23 cellular contexts compared by ENCODE assay signal in the genomic region with DNA sequence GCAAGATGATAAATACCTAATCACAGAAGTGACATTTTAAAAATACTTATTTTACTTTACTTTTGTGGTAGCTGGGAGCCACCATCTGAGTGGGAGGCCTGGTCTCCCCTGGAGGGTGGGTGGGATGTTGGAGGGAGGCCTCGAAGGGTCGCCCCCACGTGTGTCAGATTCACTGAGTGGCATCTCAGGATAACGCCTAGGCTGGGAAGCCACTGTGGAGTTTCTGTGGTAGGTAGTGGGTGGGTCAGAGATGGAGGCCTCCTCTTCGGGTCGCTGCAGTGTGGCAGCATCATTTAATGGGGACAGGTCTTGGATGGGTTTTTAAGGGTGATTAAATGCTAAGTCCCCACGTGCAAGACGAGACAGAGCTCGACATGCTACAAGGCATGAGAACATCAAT.
A peak's percentile ranks its signal among the peaks of the same experiment; 100 is the strongest.
DNase-seq lines count a peak whose midpoint lies in the region; ATAC-seq and TF ChIP-seq lines count a peak whose summit lies in the region.
"Had no signal": no experiment of that assay in that cellular context is flagged by ENCODE, and none has a peak within 500 bp of the region (broad histone marks: within the 10 kb centered on the region; RNA-seq: fewer than 3 reads in every experiment).

No MANE protein-coding gene starts in this region.

- H3K4me3 Mint-ChIP-seq in activated CD4-positive, alpha-beta memory T cell treated with anti-CD3 and anti-CD28 coated beads for 36 hours: no peak overlapping the region
- no peak overlapping the region for H3K4me3 Mint-ChIP-seq in activated CD4-positive, alpha-beta memory T cell treated with anti-CD3 and anti-CD28 coated beads, Interleukin-2, amount 10 ng/mL, durations not matched to agents 7 days and 5 days
- no peak overlapping the region for H3K4me3 Mint-ChIP-seq in activated CD8-positive, alpha-beta T cell treated with anti-CD3 and anti-CD28 coated beads for 36 hours
- no peak overlapping the region for H3K4me3 Mint-ChIP-seq in stimulated activated effector memory CD8-positive, alpha-beta T cell treated with anti-CD3 and anti-CD28 coated beads, Interleukin-12 subunit alpha, Interleukin-12 subunit beta, amount 100 ng/mL, for 72 hours
- H3K4me3 Mint-ChIP-seq: CD4-positive, alpha-beta memory T cell; IgD-negative memory B cell had no signal

- POLR2A ChIA-PET in activated CD4-positive, alpha-beta memory T cell treated with anti-CD3 and anti-CD28 coated beads for 36 hours (lab: Charles Lee): no interaction called here
- POLR2A ChIA-PET in activated CD4-positive, alpha-beta memory T cell treated with anti-CD3 and anti-CD28 coated beads, Interleukin-2, amount 10 ng/mL, durations not matched to agents 7 days and 5 days (lab: Charles Lee): no interaction called here
- POLR2A ChIA-PET in activated CD8-positive, alpha-beta T cell treated with anti-CD3 and anti-CD28 coated beads for 36 hours (lab: Charles Lee): no interaction called here

- no peaks in the 10 kb centered on the region for H3K27me3 Mint-ChIP-seq in activated CD4-positive, alpha-beta memory T cell treated with anti-CD3 and anti-CD28 coated beads for 36 hours
- H3K27me3 Mint-ChIP-seq in activated CD4-positive, alpha-beta memory T cell treated with anti-CD3 and anti-CD28 coated beads, Interleukin-2, amount 10 ng/mL, durations not matched to agents 7 days and 5 days: no peaks in the 10 kb centered on the region
- no peaks in the 10 kb centered on the region for H3K27me3 Mint-ChIP-seq in activated CD8-positive, alpha-beta T cell treated with anti-CD3 and anti-CD28 coated beads for 36 hours
- H3K27me3 Mint-ChIP-seq: CD4-positive, alpha-beta memory T cell; IgD-negative memory B cell had no signal

- no peak overlapping the region for H3K27ac ChIP-seq in left lung
- H3K27ac ChIP-seq: GM23248, HL-60 had no signal

- H3K27me3 ChIP-seq in left lung: no peaks in the 10 kb centered on the region

- peaks cover 0 to 2% of the 10 kb centered on the region in 2 donors for H3K9me3 ChIP-seq in left lung

- no peak overlapping the region for H3K27ac Mint-ChIP-seq in activated CD4-positive, alpha-beta memory T cell treated with anti-CD3 and anti-CD28 coated beads for 36 hours
- no peak overlapping the region for H3K27ac Mint-ChIP-seq in activated CD4-positive, alpha-beta memory T cell treated with anti-CD3 and anti-CD28 coated beads, Interleukin-2, amount 10 ng/mL, durations not matched to agents 7 days and 5 days
- no peak overlapping the region for H3K27ac Mint-ChIP-seq in activated CD8-positive, alpha-beta T cell treated with anti-CD3 and anti-CD28 coated beads for 36 hours
- no peak overlapping the region for H3K27ac Mint-ChIP-seq in stimulated activated effector memory CD8-positive, alpha-beta T cell treated with anti-CD3 and anti-CD28 coated beads, Interleukin-12 subunit alpha, Interleukin-12 subunit beta, amount 100 ng/mL, for 72 hours
- H3K27ac Mint-ChIP-seq: CD4-positive, alpha-beta memory T cell had no signal

- ATAC-seq in activated CD8-positive, alpha-beta T cell treated with anti-CD3 and anti-CD28 coated beads for 36 hours: peak; percentile 39
- ATAC-seq in stimulated activated effector memory CD8-positive, alpha-beta T cell treated with anti-CD3 and anti-CD28 coated beads, Interleukin-12 subunit alpha, Interleukin-12 subunit beta, amount 100 ng/mL, for 72 hours: peak; percentile 32
- ATAC-seq in left lung: no peak

- peak; percentile 20 for DNase-seq in activated CD4-positive, alpha-beta memory T cell treated with anti-CD3 and anti-CD28 coated beads for 36 hours
- no peak for DNase-seq in activated CD4-positive, alpha-beta memory T cell treated with anti-CD3 and anti-CD28 coated beads, Interleukin-2, amount 10 ng/mL, durations not matched to agents 7 days and 5 days
- DNase-seq in stimulated activated CD4-positive, alpha-beta T cell treated with anti-CD3 and anti-CD28 coated beads, Interleukin-15, amount 100 ng/mL, for 24 hours: peak; percentile 1
- no peak for DNase-seq in stimulated activated CD4-positive, alpha-beta T cell treated with anti-CD3 and anti-CD28 coated beads, Interleukin-2, amount 100 ng/mL, for 48 hours
- peak; percentile 4 for DNase-seq in activated CD8-positive, alpha-beta T cell treated with anti-CD3 and anti-CD28 coated beads for 36 hours
- no peak for DNase-seq in stimulated activated effector memory CD8-positive, alpha-beta T cell treated with anti-CD3 and anti-CD28 coated beads, Interleukin-12 subunit alpha, Interleukin-12 subunit beta, amount 100 ng/mL, for 72 hours (ENCODE audit: low spot score in 2 of 2)
- DNase-seq in left lung: no peak
- DNase-seq: C1 segment of cervical spinal cord; CD4-positive, alpha-beta memory T cell; COR-L47; GM23248; H7; MV-4-11; NCI-H1105; NCI-H1436 treated with DMSO at 0.1 percent for 48 hours; NCI-H1930; NCI-H2107; NCI-H446; NCI-H524 treated with DMSO at 0.1 percent for 48 hours; NCI-H774; SIG-M5 had no signal

- CTCF ChIA-PET in activated CD4-positive, alpha-beta memory T cell treated with anti-CD3 and anti-CD28 coated beads for 36 hours (lab: Charles Lee): no interaction called here
- CTCF ChIA-PET in activated CD4-positive, alpha-beta memory T cell treated with anti-CD3 and anti-CD28 coated beads, Interleukin-2, amount 10 ng/mL, durations not matched to agents 7 days and 5 days (lab: Charles Lee): no interaction called here
- CTCF ChIA-PET in activated CD8-positive, alpha-beta T cell treated with anti-CD3 and anti-CD28 coated beads for 36 hours (lab: Charles Lee): no interaction called here

- peaks cover 2% of the 10 kb centered on the region for H3K9me3 Mint-ChIP-seq in activated CD4-positive, alpha-beta memory T cell treated with anti-CD3 and anti-CD28 coated beads for 36 hours
- H3K9me3 Mint-ChIP-seq in activated CD4-positive, alpha-beta memory T cell treated with anti-CD3 and anti-CD28 coated beads, Interleukin-2, amount 10 ng/mL, durations not matched to agents 7 days and 5 days: peaks cover 4% of the 10 kb centered on the region
- H3K9me3 Mint-ChIP-seq in activated CD8-positive, alpha-beta T cell treated with anti-CD3 and anti-CD28 coated beads for 36 hours: peaks cover 11% of the 10 kb centered on the region
- H3K9me3 Mint-ChIP-seq in stimulated activated effector memory CD8-positive, alpha-beta T cell treated with anti-CD3 and anti-CD28 coated beads, Interleukin-12 subunit alpha, Interleukin-12 subunit beta, amount 100 ng/mL, for 72 hours: peaks cover 8% of the 10 kb centered on the region
- H3K9me3 Mint-ChIP-seq: IgD-negative memory B cell had no signal

- H3K4me1 Mint-ChIP-seq in activated CD4-positive, alpha-beta memory T cell treated with anti-CD3 and anti-CD28 coated beads for 36 hours (ENCODE audit: low read depth): no peaks in the 10 kb centered on the region
- H3K4me1 Mint-ChIP-seq in activated CD4-positive, alpha-beta memory T cell treated with anti-CD3 and anti-CD28 coated beads, Interleukin-2, amount 10 ng/mL, durations not matched to agents 7 days and 5 days: no peaks in the 10 kb centered on the region
- no peaks in the 10 kb centered on the region for H3K4me1 Mint-ChIP-seq in activated CD8-positive, alpha-beta T cell treated with anti-CD3 and anti-CD28 coated beads for 36 hours (ENCODE audit: low read depth)
- H3K4me1 Mint-ChIP-seq in stimulated activated effector memory CD8-positive, alpha-beta T cell treated with anti-CD3 and anti-CD28 coated beads, Interleukin-12 subunit alpha, Interleukin-12 subunit beta, amount 100 ng/mL, for 72 hours: no peaks in the 10 kb centered on the region
- H3K4me1 Mint-ChIP-seq: CD4-positive, alpha-beta memory T cell; IgD-negative memory B cell had no signal

- H3K36me3 Mint-ChIP-seq in activated CD4-positive, alpha-beta memory T cell treated with anti-CD3 and anti-CD28 coated beads for 36 hours: no peaks in the 10 kb centered on the region
- H3K36me3 Mint-ChIP-seq in activated CD4-positive, alpha-beta memory T cell treated with anti-CD3 and anti-CD28 coated beads, Interleukin-2, amount 10 ng/mL, durations not matched to agents 7 days and 5 days (ENCODE audit: low read depth): no peaks in the 10 kb centered on the region
- H3K36me3 Mint-ChIP-seq in activated CD8-positive, alpha-beta T cell treated with anti-CD3 and anti-CD28 coated beads for 36 hours (ENCODE audit: low read depth): no peaks in the 10 kb centered on the region
- H3K36me3 Mint-ChIP-seq in stimulated activated effector memory CD8-positive, alpha-beta T cell treated with anti-CD3 and anti-CD28 coated beads, Interleukin-12 subunit alpha, Interleukin-12 subunit beta, amount 100 ng/mL, for 72 hours: no peaks in the 10 kb centered on the region
- H3K36me3 Mint-ChIP-seq: CD4-positive, alpha-beta memory T cell had no signal

- no peak for TF ChIP-seq CTCF in activated CD8-positive, alpha-beta T cell treated with anti-CD3 and anti-CD28 coated beads for 36 hours (IDR thresholded peaks at IDR 0.05)
- TF ChIP-seq CTCF in left lung (IDR thresholded peaks at IDR 0.05): no peak

- no peaks in the 10 kb centered on the region for H3K36me3 ChIP-seq in left lung

- intact Hi-C loops in activated CD4-positive, alpha-beta memory T cell treated with anti-CD3 and anti-CD28 coated beads for 36 hours (cut with micrococcal nuclease): no loop called here
- intact Hi-C loops in activated CD8-positive, alpha-beta T cell treated with anti-CD3 and anti-CD28 coated beads for 36 hours (cut with micrococcal nuclease): no loop called here
- intact Hi-C loops in left lung (cut with DNase I): no loop called here

- no peak overlapping the region for H3K4me3 ChIP-seq in left lung
- H3K4me3 ChIP-seq: GM23248 had no signal

- no peaks in the 10 kb centered on the region for H3K4me1 ChIP-seq in left lung

Comparison
In these comparisons a context has a peak if more than half of its experiments do, and no peak if none do; other contexts are left out.
1. DNase-seq: peak in activated CD4-positive, alpha-beta memory T cell treated with anti-CD3 and anti-CD28 coated beads for 36 hours (single experiment), stimulated activated CD4-positive, alpha-beta T cell treated with anti-CD3 and anti-CD28 coated beads, Interleukin-15, amount 100 ng/mL, for 24 hours (single experiment) and activated CD8-positive, alpha-beta T cell treated with anti-CD3 and anti-CD28 coated beads for 36 hours (single experiment); none in activated CD4-positive, alpha-beta memory T cell treated with anti-CD3 and anti-CD28 coated beads, Interleukin-2, amount 10 ng/mL, durations not matched to agents 7 days and 5 days (single experiment), stimulated activated CD4-positive, alpha-beta T cell treated with anti-CD3 and anti-CD28 coated beads, Interleukin-2, amount 100 ng/mL, for 48 hours (0 of 2), stimulated activated effector memory CD8-positive, alpha-beta T cell treated with anti-CD3 and anti-CD28 coated beads, Interleukin-12 subunit alpha, Interleukin-12 subunit beta, amount 100 ng/mL, for 72 hours (0 of 2) and left lung (0 of 2).